10 cellular contexts compared by ENCODE assay signal in the genomic region with DNA sequence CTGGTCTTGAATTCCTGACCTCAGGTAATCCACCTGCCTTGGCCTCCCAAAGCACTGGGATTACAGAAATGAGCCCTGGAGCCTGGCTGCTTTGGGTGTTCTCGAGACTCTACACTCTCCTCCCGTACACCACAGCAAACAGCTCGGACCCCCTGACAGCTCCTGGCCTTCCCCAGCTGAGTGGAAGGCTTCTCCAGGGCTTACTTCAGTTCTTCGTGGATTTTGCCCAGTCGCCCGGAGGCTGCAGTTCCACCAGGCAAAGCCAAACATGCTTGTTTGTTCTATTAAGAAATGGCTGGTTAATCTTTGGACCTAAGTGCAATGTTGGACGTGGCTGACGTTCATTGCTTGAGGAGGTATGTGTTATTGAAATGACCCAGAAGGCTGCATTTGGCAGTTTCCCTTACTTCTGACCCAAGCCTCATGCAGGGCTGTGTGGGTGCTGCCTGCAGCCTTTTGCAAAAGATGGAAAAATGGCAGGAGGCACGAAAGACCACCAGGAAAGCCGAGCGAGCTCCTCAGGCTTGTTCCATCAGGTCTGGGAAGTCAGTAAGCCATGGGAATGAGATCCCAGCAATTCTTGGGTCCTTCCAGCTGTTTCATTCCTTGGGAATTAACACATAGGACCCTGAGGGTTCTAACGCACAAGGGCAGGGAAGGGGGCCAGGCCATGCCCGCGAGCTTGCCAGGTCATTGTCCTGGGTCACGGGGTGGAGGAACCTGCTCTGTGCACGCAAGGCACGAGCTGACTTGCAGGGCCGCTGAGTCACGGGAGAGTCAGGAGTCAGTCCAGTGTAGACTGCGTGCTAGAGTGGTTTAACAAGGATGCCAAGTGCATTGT. TPM values are rescaled to one million over a fixed set of nuclear protein-coding genes. Genes with fewer than 3 reads are reported as not detected.
DNase-seq lines count a peak whose midpoint lies in the region; ATAC-seq and TF ChIP-seq lines count a peak whose summit lies in the region.
"Had no signal": no experiment of that assay in that cellular context is flagged by ENCODE, and none has a peak within 500 bp of the region (broad histone marks: within the 10 kb centered on the region; RNA-seq: fewer than 3 reads in every experiment).

No MANE protein-coding gene starts in this region.

- H3K9ac ChIP-seq in NT2/D1 (ENCODE audit: insufficient read length, low read depth), result peak overlapping the region; percentile 3

- no peaks in the 10 kb centered on the region for H3K9me3 ChIP-seq in NT2/D1 (ENCODE audit: insufficient read depth, low read length)
- H3K9me3 ChIP-seq in esophagus squamous epithelium, result no peaks in the 10 kb centered on the region
- H3K9me3 ChIP-seq in osteoblast (ENCODE audit: low read depth, low read length), result no peaks in the 10 kb centered on the region

- H3K27me3 Mint-ChIP-seq in Calu3 (ENCODE audit: unreplicated experiment) (no peaks in the 10 kb centered on the region), endothelial cell (ENCODE audit: unreplicated experiment) (peaks cover 8% of the 10 kb centered on the region)

- H3K4me3 ChIP-seq in NT2/D1 (ENCODE audit: insufficient read length, low read depth) (no peak overlapping the region), esophagus squamous epithelium (no peak overlapping the region), osteoblast (ENCODE audit: insufficient read depth, low read length) (no peak overlapping the region)
- H3K4me3 ChIP-seq: cardiac muscle cell had no signal

- peak overlapping the region; percentile 28 for H3K4me3 Mint-ChIP-seq in Calu3 (ENCODE audit: low read depth, unreplicated experiment)
- H3K4me3 Mint-ChIP-seq in endothelial cell (ENCODE audit: unreplicated experiment), result no peak overlapping the region

- no peak for TF ChIP-seq POLR2A in esophagus squamous epithelium (IDR thresholded peaks at IDR 0.05)

- peak; percentile 56 for DNase-seq in Calu3
- no peak for DNase-seq in NT2/D1 (ENCODE audit: low read depth, low spot score)
- no peak for DNase-seq in esophagus squamous epithelium (lab: John Stamatoyannopoulos, UW)
- DNase-seq in osteoblast (ENCODE audit: insufficient read length, low spot score, missing footprints), result peak; percentile 97
- DNase-seq in NCI-H187 (lab: John Stamatoyannopoulos, UW), result no peak
- DNase-seq in DMS114 treated with DMSO at 0.1 percent for 48 hours (lab: John Stamatoyannopoulos, UW; ENCODE audit: unreplicated experiment), result no peak
- no peak for DNase-seq in endothelial cell (ENCODE audit: low spot score)
- DNase-seq: SIG-M5 had no signal

- no peak overlapping the region for H2AFZ ChIP-seq in osteoblast (ENCODE audit: low read length)

- H3K9me3 Mint-ChIP-seq in Calu3 (ENCODE audit: low read depth, unreplicated experiment) (no peaks in the 10 kb centered on the region), endothelial cell (ENCODE audit: unreplicated experiment) (no peaks in the 10 kb centered on the region)

- H3K27ac Mint-ChIP-seq in Calu3 (ENCODE audit: unreplicated experiment) (peak overlapping the region; percentile 60), endothelial cell (ENCODE audit: unreplicated experiment) (no peak overlapping the region)

- CTCF ChIA-PET in Calu3 (lab: Charles Lee), result interaction anchor here (0.6 to 3.0 kb wide), 5 partner anchors 11 to 106 kb away, joined by 3 to 8 read pairs (median 5); no protein-coding TSS in a partner anchor

- no TSS peak for BruUV-seq in Calu3 (replicated peaks; lab: Mats Ljungman, UMichigan)

- H3K4me1 Mint-ChIP-seq in Calu3 (ENCODE audit: low read depth, unreplicated experiment), result peaks cover 20% of the 10 kb centered on the region
- H3K4me1 Mint-ChIP-seq in endothelial cell (ENCODE audit: unreplicated experiment), result no peaks in the 10 kb centered on the region

- H3K36me3 ChIP-seq in NT2/D1 (ENCODE audit: insufficient read depth, insufficient read length, low read length) (no peaks in the 10 kb centered on the region), esophagus squamous epithelium (no peaks in the 10 kb centered on the region), osteoblast (ENCODE audit: insufficient read depth, low read length) (no peaks in the 10 kb centered on the region)
- H3K36me3 ChIP-seq: cardiac muscle cell had no signal

- intact Hi-C loops in Calu3 (cut with micrococcal nuclease; ENCODE audit: unreplicated experiment), result no loop called here
- intact Hi-C loops in esophagus squamous epithelium (cut with DNase I), result no loop called here

- H3K4me2 ChIP-seq in osteoblast (ENCODE audit: insufficient read depth, low read length), result peak overlapping the region; percentile 6

- no peaks in the 10 kb centered on the region for H4K20me1 ChIP-seq in osteoblast (ENCODE audit: insufficient read depth, low read length)

- H3K36me3 Mint-ChIP-seq in Calu3 (ENCODE audit: insufficient read depth, unreplicated experiment) (peaks cover 13% of the 10 kb centered on the region), endothelial cell (ENCODE audit: low read depth, unreplicated experiment) (no peaks in the 10 kb centered on the region)

- ATAC-seq in GM18907 (IDR thresholded peaks at IDR 0.05; ENCODE audit: unreplicated experiment), result no peak

- peak overlapping the region; percentile 79 to 88 (median 82) for H3K27ac ChIP-seq in esophagus squamous epithelium
- H3K27ac ChIP-seq in osteoblast (ENCODE audit: low read depth, low read length), result peak overlapping the region; percentile 97
- H3K27ac ChIP-seq: cardiac muscle cell had no signal

- 17 to 52% methylated on average over 15 to 19 of the region's 20 CpGs for WGBS in esophagus squamous epithelium, 2 donors

- no peaks in the 10 kb centered on the region for H3K79me2 ChIP-seq in osteoblast (ENCODE audit: insufficient read depth, low read length)

- H3K27me3 ChIP-seq in NT2/D1 (ENCODE audit: insufficient read depth, insufficient read length), result no peaks in the 10 kb centered on the region
- peaks cover 0 to 23% (median 0%) of the 10 kb centered on the region in 4 donors for H3K27me3 ChIP-seq in esophagus squamous epithelium
- no peaks in the 10 kb centered on the region for H3K27me3 ChIP-seq in osteoblast (ENCODE audit: insufficient read depth, low read length)
- H3K27me3 ChIP-seq: cardiac muscle cell had no signal

- H3K4me1 ChIP-seq in NT2/D1 (ENCODE audit: insufficient read depth, insufficient read length), result peaks cover 5% of the 10 kb centered on the region
- peaks cover 13 to 50% (median 36%) of the 10 kb centered on the region in 3 donors for H3K4me1 ChIP-seq in esophagus squamous epithelium
- peaks cover 39% of the 10 kb centered on the region for H3K4me1 ChIP-seq in osteoblast (ENCODE audit: insufficient read depth, low read length)

- TF ChIP-seq CTCF in Calu3 (IDR thresholded peaks at IDR 0.05; ENCODE audit: unreplicated experiment) (no peak), esophagus squamous epithelium (IDR thresholded peaks at IDR 0.05) (no peak), osteoblast (IDR thresholded peaks at IDR 0.05; ENCODE audit: extremely low read depth, low read depth, low read length) (no peak), endothelial cell (IDR thresholded peaks at IDR 0.05; ENCODE audit: unreplicated experiment) (no peak)

RNA-seq across cellular contexts. Expression of a gene that starts 23.9 kb away (rescaled TPM):
- total RNA-seq in Calu3 (2022) (106 and 109 TPM in 2 replicates), esophagus squamous epithelium (10 to 100 TPM; 16.2 to 29.4 (median 21.5) TPM), osteoblast (22.1 and 23.3 TPM in 2 replicates), endothelial cell (ENCODE audit: unreplicated experiment) (43.4 TPM)

Comparison
In these comparisons a context has a peak if more than half of its experiments do, and no peak if none do; other contexts are left out.
1. DNase-seq: peak in Calu3 (single experiment) and osteoblast (single experiment); none in NT2/D1 (single experiment), esophagus squamous epithelium (single experiment), NCI-H187 (0 of 2), DMS114 treated with DMSO at 0.1 percent for 48 hours (single experiment) and endothelial cell (single experiment).